4 cellular contexts compared by ENCODE assay signal in genomic region chr6:20084411-20084810, GRCh38.
"Had no signal": no experiment of that assay in that cellular context is flagged by ENCODE, and none has a peak within 500 bp of the region (broad histone marks: within the 10 kb centered on the region; RNA-seq: fewer than 3 reads in every experiment).

No MANE protein-coding gene starts in this region.

- H3K27ac ChIP-seq: HL-60 had no signal

- H3K4me3 ChIP-seq: K562 had no signal

- ATAC-seq: HepG2, K562 had no signal

- DNase-seq: IMR-90 had no signal
